8 cellular contexts compared by ENCODE assay signal in genomic region chr17:18257268-18257681, GRCh38. TPM values are rescaled to one million over a fixed set of nuclear protein-coding genes. Genes with fewer than 3 reads are reported as not detected.
DNase-seq lines count a peak whose midpoint lies in the region; ATAC-seq and TF ChIP-seq lines count a peak whose summit lies in the region.

No MANE protein-coding gene starts in this region.

- TF ChIP-seq CTCF in RWPE2 (IDR thresholded peaks at IDR 0.05; ENCODE audit: poor library complexity, severe bottlenecking) (peak; percentile 29), ovary (IDR thresholded peaks at IDR 0.05) (no peak)

- peaks cover 47% of the 10 kb centered on the region for H3K36me3 ChIP-seq in RWPE2 (ENCODE audit: low read depth)
- H3K36me3 ChIP-seq in esophagus (ENCODE audit: control insufficient read depth in 2 of 2, insufficient read depth in 2 of 2, low read length in 1 of 2) = peaks cover 5 to 36% of the 10 kb centered on the region in 2 donors
- H3K36me3 ChIP-seq in ovary = no peaks in the 10 kb centered on the region

- H3K27ac ChIP-seq in RWPE2 (ENCODE audit: poor library complexity, severe bottlenecking) (peak overlapping the region; percentile 94), esophagus (ENCODE audit: low read depth in 2 of 2, low read length in 1 of 2) (peak overlapping the region; percentile 97 to 99), ovary (peak overlapping the region in 1 of 2 donors; percentile 90)

- no peaks in the 10 kb centered on the region for H3K9me3 ChIP-seq in RWPE2 (ENCODE audit: severe bottlenecking)
- H3K9me3 ChIP-seq in esophagus (ENCODE audit: control insufficient read depth in 2 of 2, insufficient read depth in 1 of 2, low read depth in 1 of 2, low read length in 1 of 2) = no peaks in the 10 kb centered on the region
- no peaks in the 10 kb centered on the region for H3K9me3 ChIP-seq in ovary

- H3K4me3 ChIP-seq in RWPE2 (ENCODE audit: severe bottlenecking) = peak overlapping the region; percentile 94
- peak overlapping the region; percentile 74 to 92 for H3K4me3 ChIP-seq in esophagus (ENCODE audit: low read depth in 1 of 2, low read length in 2 of 2)
- H3K4me3 ChIP-seq in ovary = peak overlapping the region; percentile 93

- WGBS in esophagus, 2 donors = 22 to 26% methylated on average over 11 to 12 of the region's 12 CpGs
- 39 to 43% (median 39%) methylated on average over 12 of the region's 12 CpGs for WGBS in ovary, 3 donors

- DNase-seq in Daoy (ENCODE audit: low read depth) = peak; percentile 36
- peak; percentile 81 for DNase-seq in RWPE2 (ENCODE audit: low spot score)
- peak in 1 of 5 donors; percentile 41 for DNase-seq in ovary
- no peak for DNase-seq in NCI-H82 (lab: John Stamatoyannopoulos, UW)
- DNase-seq in NCI-H187 treated with DMSO at 0.1 percent for 48 hours (lab: John Stamatoyannopoulos, UW) = no peak

- ATAC-seq in RWPE2 (ENCODE audit: low read depth) (peak; percentile 28), HG03196 (IDR thresholded peaks at IDR 0.05; ENCODE audit: unreplicated experiment) (no peak), HG03432 (IDR thresholded peaks at IDR 0.05; ENCODE audit: unreplicated experiment) (no peak)

- H3K27me3 ChIP-seq in RWPE2 (ENCODE audit: insufficient read depth, poor library complexity, severe bottlenecking) (no peaks in the 10 kb centered on the region), esophagus (ENCODE audit: control insufficient read depth in 1 of 2, insufficient read depth in 2 of 2, low read length in 2 of 2) (no peaks in the 10 kb centered on the region), ovary (no peaks in the 10 kb centered on the region)

- TF ChIP-seq EP300 in ovary (IDR thresholded peaks at IDR 0.05) = no peak

- TF ChIP-seq POLR2A in ovary (IDR thresholded peaks at IDR 0.05) = no peak

- H3K4me1 ChIP-seq in RWPE2 (ENCODE audit: insufficient read depth, poor library complexity, severe bottlenecking) (peaks cover 17% of the 10 kb centered on the region), esophagus (ENCODE audit: control insufficient read depth in 2 of 2, insufficient read depth in 2 of 2, low read length in 1 of 2) (peaks cover 0 to 25% of the 10 kb centered on the region in 2 donors), ovary (ENCODE audit: insufficient read depth) (peaks cover 17% of the 10 kb centered on the region)

- intact Hi-C loops in ovary (cut with DNase I) = no loop called here

RNA-seq across cellular contexts. Expression of gene FLII, which starts 1.3 kb away (rescaled TPM):
- total RNA-seq in Daoy (2014; rRNA removed; shearing (Covaris generic)) = 179 and 192 TPM in 2 replicates
- polyA plus RNA-seq in esophagus (100 to 1,000 TPM; 218 to 258 TPM), ovary (100 to 1,000 TPM; 132 to 152 TPM)
- 100 to 1,000 TPM; 127 to 245 (median 178) TPM for total RNA-seq in ovary

RNA-seq across cellular contexts. Expression of gene MIEF2, which starts 3.2 kb away (rescaled TPM):
- total RNA-seq in Daoy (2014; rRNA removed; shearing (Covaris generic)) = 6.3 and 7.9 TPM in 2 replicates
- polyA plus RNA-seq in esophagus (10 to 100 TPM in 1 of 2 donors, 1 to 10 TPM in 1; 7.6 to 11.4 TPM), ovary (10 to 100 TPM in 1 of 2 donors, 1 to 10 TPM in 1; 4.0 to 21.9 TPM)
- 10 to 100 TPM; 15.1 to 36.1 (median 23.2) TPM for total RNA-seq in ovary

RNA-seq across cellular contexts. Expression of gene LLGL1, which starts 31.8 kb away (rescaled TPM):
- total RNA-seq in Daoy (2014; rRNA removed; shearing (Covaris generic)) = 22.6 and 24.3 TPM in 2 replicates
- 10 to 100 TPM; 11.4 to 12.5 TPM for polyA plus RNA-seq in esophagus
- total RNA-seq in ovary = 10 to 100 TPM; 19.0 to 28.0 (median 23.3) TPM
- 10 to 100 TPM in 1 of 2 donors, 1 to 10 TPM in 1; 2.5 to 16.4 TPM for polyA plus RNA-seq in ovary

RNA-seq across cellular contexts. Expression of gene TOP3A, which starts 57.5 kb away (rescaled TPM):
- total RNA-seq in Daoy (2014; rRNA removed; shearing (Covaris generic)) = 91.0 and 106 TPM in 2 replicates
- polyA plus RNA-seq in esophagus (10 to 100 TPM in 1 of 2 donors, 1 to 10 TPM in 1; 9.4 to 14.6 TPM), ovary (10 to 100 TPM; 12.6 to 19.9 TPM)
- 10 to 100 TPM; 19.6 to 35.7 (median 22.2) TPM for total RNA-seq in ovary

RNA-seq across cellular contexts. Expression of gene SMCR8, which starts 57.8 kb away (rescaled TPM):
- total RNA-seq in Daoy (2014; rRNA removed; shearing (Covaris generic)) = 8.5 TPM in 2 replicates
- polyA plus RNA-seq in esophagus (1 to 10 TPM; 3.2 to 3.6 TPM), ovary (10 to 100 TPM in 1 of 2 donors, 1 to 10 TPM in 1; 8.8 to 13.2 TPM)
- total RNA-seq in ovary = 10 to 100 TPM in 5 of 7 donors, 1 to 10 TPM in 2; 7.1 to 16.7 (median 14.0) TPM

Comparison
In these comparisons a context has a peak if more than half of its experiments do, and no peak if none do; other contexts are left out.
1. DNase-seq: peak in Daoy (single experiment) and RWPE2 (single experiment); none in NCI-H82 (single experiment) and NCI-H187 treated with DMSO at 0.1 percent for 48 hours (single experiment).
2. Peak in every context shown above with its lines, with median percentiles within 50 percentile points of each other: H3K4me3 ChIP-seq.